ENCODE assay signal across 8 cellular contexts in genomic region chr1:221439008-221439733, GRCh38.
A peak's percentile ranks its signal among the peaks of the same experiment; 100 is the strongest.
DNase-seq lines count a peak whose midpoint lies in the region; ATAC-seq and TF ChIP-seq lines count a peak whose summit lies in the region.

No MANE protein-coding gene starts in this region.

- DNase-seq in AG08395 (ENCODE audit: low spot score) (peak; percentile 50), glutamatergic neuron (no peak), progenitor cell of endocrine pancreas (ENCODE audit: low spot score, unreplicated experiment) (no peak)
- peak; percentile 52 for DNase-seq in activated CD4-positive, CD25-positive, alpha-beta regulatory T cell treated with anti-CD3 and anti-CD28 coated beads, Interleukin-2, amount 50 U/mL, for 72 hours
- DNase-seq in effector memory CD8-positive, alpha-beta T cell = peak; percentile 2 to 14 (median 4)
- DNase-seq in stimulated activated CD4-positive, alpha-beta T cell treated with anti-CD3 and anti-CD28 coated beads, Interleukin-15, amount 100 ng/mL, for 48 hours (ENCODE audit: low read depth in 2 of 2) = peak; percentile 51 to 60

- peak overlapping the region in 1 of 2 donors; percentile 15 for H3K27ac Mint-ChIP-seq in effector memory CD8-positive, alpha-beta T cell
- H3K27ac Mint-ChIP-seq in glutamatergic neuron (ENCODE audit: unreplicated experiment) = no peak overlapping the region
- H3K27ac Mint-ChIP-seq in progenitor cell of endocrine pancreas = no peak overlapping the region

- H3K4me1 Mint-ChIP-seq in effector memory CD8-positive, alpha-beta T cell (ENCODE audit: low read depth in 2 of 2) = peaks cover 5 to 6% of the 10 kb centered on the region in 2 donors
- H3K4me1 Mint-ChIP-seq in glutamatergic neuron (ENCODE audit: low read depth, unreplicated experiment) = peaks cover 3% of the 10 kb centered on the region
- no peaks in the 10 kb centered on the region for H3K4me1 Mint-ChIP-seq in progenitor cell of endocrine pancreas (ENCODE audit: low read depth)

- peaks cover 11 to 28% of the 10 kb centered on the region in 2 donors for H3K27me3 Mint-ChIP-seq in effector memory CD8-positive, alpha-beta T cell
- no peaks in the 10 kb centered on the region for H3K27me3 Mint-ChIP-seq in glutamatergic neuron (ENCODE audit: unreplicated experiment)
- H3K27me3 Mint-ChIP-seq in progenitor cell of endocrine pancreas = peaks cover 3% of the 10 kb centered on the region

- ATAC-seq in GM19395 (IDR thresholded peaks at IDR 0.05; ENCODE audit: unreplicated experiment) = peak; percentile 91
- peak; percentile 86 for ATAC-seq in HG03460 (IDR thresholded peaks at IDR 0.05; ENCODE audit: unreplicated experiment)
- ATAC-seq in effector memory CD8-positive, alpha-beta T cell (replicated peaks) = peak; percentile 81

- H3K9me3 Mint-ChIP-seq in effector memory CD8-positive, alpha-beta T cell = no peaks in the 10 kb centered on the region
- no peaks in the 10 kb centered on the region for H3K9me3 Mint-ChIP-seq in glutamatergic neuron (ENCODE audit: unreplicated experiment)
- H3K9me3 Mint-ChIP-seq in progenitor cell of endocrine pancreas (ENCODE audit: low read depth) = no peaks in the 10 kb centered on the region

- TF ChIP-seq CTCF in glutamatergic neuron (IDR thresholded peaks at IDR 0.05; ENCODE audit: partially characterized antibody, unreplicated experiment) = no peak
- no peak for TF ChIP-seq CTCF in progenitor cell of endocrine pancreas (IDR thresholded peaks at IDR 0.05; ENCODE audit: unreplicated experiment)

- H3K4me3 Mint-ChIP-seq in effector memory CD8-positive, alpha-beta T cell = no peak overlapping the region
- H3K4me3 Mint-ChIP-seq in glutamatergic neuron (ENCODE audit: unreplicated experiment) (no peak overlapping the region), progenitor cell of endocrine pancreas (ENCODE audit: low read depth) (no peak overlapping the region)

- H3K36me3 Mint-ChIP-seq in effector memory CD8-positive, alpha-beta T cell (ENCODE audit: insufficient read depth) = peaks cover 2% of the 10 kb centered on the region
- H3K36me3 Mint-ChIP-seq in glutamatergic neuron (ENCODE audit: unreplicated experiment) (no peaks in the 10 kb centered on the region), progenitor cell of endocrine pancreas (ENCODE audit: insufficient read depth) (no peaks in the 10 kb centered on the region)

Comparison
In these comparisons a context has a peak if more than half of its experiments do, and no peak if none do; other contexts are left out.
1. DNase-seq: peak in AG08395 (single experiment), activated CD4-positive, CD25-positive, alpha-beta regulatory T cell treated with anti-CD3 and anti-CD28 coated beads, Interleukin-2, amount 50 U/mL, for 72 hours (single experiment), effector memory CD8-positive, alpha-beta T cell (3 of 3) and stimulated activated CD4-positive, alpha-beta T cell treated with anti-CD3 and anti-CD28 coated beads, Interleukin-15, amount 100 ng/mL, for 48 hours (2 of 2); none in glutamatergic neuron (single experiment) and progenitor cell of endocrine pancreas (single experiment).
2. Peak in every context shown above with its lines, with median percentiles within 50 percentile points of each other: ATAC-seq.